ENCODE assay signal across 22 cellular contexts in the genomic region with DNA sequence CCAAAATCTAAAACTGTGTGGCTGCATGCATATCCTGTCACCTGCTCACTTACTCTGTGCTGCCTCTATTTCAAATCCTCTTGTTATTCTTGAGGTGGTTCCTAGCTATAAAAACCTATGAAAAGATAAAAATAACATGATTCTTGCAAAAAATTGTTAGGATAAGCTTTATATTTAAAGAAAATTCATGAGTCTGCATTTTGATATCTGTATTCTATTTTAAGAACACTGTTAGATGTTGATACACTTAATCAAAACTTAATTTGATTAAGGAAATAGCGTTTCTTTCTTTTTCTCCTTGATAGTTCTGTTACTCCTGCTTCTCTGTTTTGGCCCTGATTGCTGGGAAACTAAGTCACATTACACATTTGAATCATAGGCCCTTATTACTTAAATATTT.
"Had no signal": no experiment of that assay in that cellular context is flagged by ENCODE, and none has a peak within 500 bp of the region (broad histone marks: within the 10 kb centered on the region; RNA-seq: fewer than 3 reads in every experiment).

No MANE protein-coding gene starts in this region.

- H3K27me3 ChIP-seq: breast epithelium, esophagus muscularis mucosa, gastrocnemius medialis, left lung, thyroid gland had no signal

- H3K36me3 ChIP-seq: breast epithelium, esophagus muscularis mucosa, gastrocnemius medialis, left lung, thyroid gland had no signal

- H3K9me3 ChIP-seq: gastrocnemius medialis, thyroid gland had no signal

- ATAC-seq: activated CD8-positive, alpha-beta memory T cell treated with anti-CD3 and anti-CD28 coated beads, Interleukin-2, amount 10 ng/mL, durations not matched to agents 7 days and 5 days; activated naive CD4-positive, alpha-beta T cell treated with anti-CD3 and anti-CD28 coated beads, Interleukin-2, amount 50 U/mL, for 72 hours; gastrocnemius medialis; left lung; sciatic nerve; SK-N-SH treated with all-trans-retinoic acid at 6 μM for 48 hours; stimulated activated naive CD8-positive, alpha-beta T cell treated with anti-CD3 and anti-CD28 coated beads, Interleukin-15, Interleukin-2, amounts not matched to agents 100 U/mL and 50 U/mL, for 24 hours had no signal

- H3K27me3 Mint-ChIP-seq: activated CD8-positive, alpha-beta memory T cell treated with anti-CD3 and anti-CD28 coated beads, Interleukin-2, amount 10 ng/mL, durations not matched to agents 7 days and 5 days had no signal

- H3K4me3 ChIP-seq: breast epithelium, coronary artery, esophagus muscularis mucosa, gastrocnemius medialis, left lung, thyroid gland had no signal

- DNase-seq: activated CD4-positive, alpha-beta T cell treated with anti-CD3 and anti-CD28 coated beads for 1 hour; activated CD8-positive, alpha-beta memory T cell treated with anti-CD3 and anti-CD28 coated beads, Interleukin-2, amount 10 ng/mL, durations not matched to agents 7 days and 5 days; activated T-cell treated with anti-CD3 and anti-CD28 coated beads for 4 hours; amniotic stem cell; gastrocnemius medialis; hippocampal formation; kidney glomerular epithelial cell; left lung; midbrain; occipital lobe; stimulated activated CD4-positive, alpha-beta T cell treated with anti-CD3 and anti-CD28 coated beads, Interleukin-4, amount 100 ng/mL, for 24 hours; stimulated activated naive CD8-positive, alpha-beta T cell treated with anti-CD3 and anti-CD28 coated beads, Interleukin-15, Interleukin-2, amounts not matched to agents 100 U/mL and 50 U/mL, for 24 hours; substantia nigra; T-helper 9 cell; thyroid gland had no signal

- H3K27ac Mint-ChIP-seq: activated CD8-positive, alpha-beta memory T cell treated with anti-CD3 and anti-CD28 coated beads, Interleukin-2, amount 10 ng/mL, durations not matched to agents 7 days and 5 days; activated naive CD4-positive, alpha-beta T cell treated with anti-CD3 and anti-CD28 coated beads, Interleukin-2, amount 50 U/mL, for 72 hours had no signal

- H3K27ac ChIP-seq: breast epithelium, coronary artery, esophagus muscularis mucosa, left lung, thyroid gland had no signal

- H3K4me3 Mint-ChIP-seq: activated CD8-positive, alpha-beta memory T cell treated with anti-CD3 and anti-CD28 coated beads, Interleukin-2, amount 10 ng/mL, durations not matched to agents 7 days and 5 days; neural crest cell had no signal
